ENCODE assay signal across 1 cellular context in genomic region chr20:60009318-60009717, GRCh38.
TF ChIP-seq lines count a peak whose summit lies in the region.

No MANE protein-coding gene starts in this region.

TF ChIP-seq in H1, 55 proteins besides CTCF, POLR2A, EP300 and RAD21 (continued from another document):
- TF ChIP-seq, protein P1, sequence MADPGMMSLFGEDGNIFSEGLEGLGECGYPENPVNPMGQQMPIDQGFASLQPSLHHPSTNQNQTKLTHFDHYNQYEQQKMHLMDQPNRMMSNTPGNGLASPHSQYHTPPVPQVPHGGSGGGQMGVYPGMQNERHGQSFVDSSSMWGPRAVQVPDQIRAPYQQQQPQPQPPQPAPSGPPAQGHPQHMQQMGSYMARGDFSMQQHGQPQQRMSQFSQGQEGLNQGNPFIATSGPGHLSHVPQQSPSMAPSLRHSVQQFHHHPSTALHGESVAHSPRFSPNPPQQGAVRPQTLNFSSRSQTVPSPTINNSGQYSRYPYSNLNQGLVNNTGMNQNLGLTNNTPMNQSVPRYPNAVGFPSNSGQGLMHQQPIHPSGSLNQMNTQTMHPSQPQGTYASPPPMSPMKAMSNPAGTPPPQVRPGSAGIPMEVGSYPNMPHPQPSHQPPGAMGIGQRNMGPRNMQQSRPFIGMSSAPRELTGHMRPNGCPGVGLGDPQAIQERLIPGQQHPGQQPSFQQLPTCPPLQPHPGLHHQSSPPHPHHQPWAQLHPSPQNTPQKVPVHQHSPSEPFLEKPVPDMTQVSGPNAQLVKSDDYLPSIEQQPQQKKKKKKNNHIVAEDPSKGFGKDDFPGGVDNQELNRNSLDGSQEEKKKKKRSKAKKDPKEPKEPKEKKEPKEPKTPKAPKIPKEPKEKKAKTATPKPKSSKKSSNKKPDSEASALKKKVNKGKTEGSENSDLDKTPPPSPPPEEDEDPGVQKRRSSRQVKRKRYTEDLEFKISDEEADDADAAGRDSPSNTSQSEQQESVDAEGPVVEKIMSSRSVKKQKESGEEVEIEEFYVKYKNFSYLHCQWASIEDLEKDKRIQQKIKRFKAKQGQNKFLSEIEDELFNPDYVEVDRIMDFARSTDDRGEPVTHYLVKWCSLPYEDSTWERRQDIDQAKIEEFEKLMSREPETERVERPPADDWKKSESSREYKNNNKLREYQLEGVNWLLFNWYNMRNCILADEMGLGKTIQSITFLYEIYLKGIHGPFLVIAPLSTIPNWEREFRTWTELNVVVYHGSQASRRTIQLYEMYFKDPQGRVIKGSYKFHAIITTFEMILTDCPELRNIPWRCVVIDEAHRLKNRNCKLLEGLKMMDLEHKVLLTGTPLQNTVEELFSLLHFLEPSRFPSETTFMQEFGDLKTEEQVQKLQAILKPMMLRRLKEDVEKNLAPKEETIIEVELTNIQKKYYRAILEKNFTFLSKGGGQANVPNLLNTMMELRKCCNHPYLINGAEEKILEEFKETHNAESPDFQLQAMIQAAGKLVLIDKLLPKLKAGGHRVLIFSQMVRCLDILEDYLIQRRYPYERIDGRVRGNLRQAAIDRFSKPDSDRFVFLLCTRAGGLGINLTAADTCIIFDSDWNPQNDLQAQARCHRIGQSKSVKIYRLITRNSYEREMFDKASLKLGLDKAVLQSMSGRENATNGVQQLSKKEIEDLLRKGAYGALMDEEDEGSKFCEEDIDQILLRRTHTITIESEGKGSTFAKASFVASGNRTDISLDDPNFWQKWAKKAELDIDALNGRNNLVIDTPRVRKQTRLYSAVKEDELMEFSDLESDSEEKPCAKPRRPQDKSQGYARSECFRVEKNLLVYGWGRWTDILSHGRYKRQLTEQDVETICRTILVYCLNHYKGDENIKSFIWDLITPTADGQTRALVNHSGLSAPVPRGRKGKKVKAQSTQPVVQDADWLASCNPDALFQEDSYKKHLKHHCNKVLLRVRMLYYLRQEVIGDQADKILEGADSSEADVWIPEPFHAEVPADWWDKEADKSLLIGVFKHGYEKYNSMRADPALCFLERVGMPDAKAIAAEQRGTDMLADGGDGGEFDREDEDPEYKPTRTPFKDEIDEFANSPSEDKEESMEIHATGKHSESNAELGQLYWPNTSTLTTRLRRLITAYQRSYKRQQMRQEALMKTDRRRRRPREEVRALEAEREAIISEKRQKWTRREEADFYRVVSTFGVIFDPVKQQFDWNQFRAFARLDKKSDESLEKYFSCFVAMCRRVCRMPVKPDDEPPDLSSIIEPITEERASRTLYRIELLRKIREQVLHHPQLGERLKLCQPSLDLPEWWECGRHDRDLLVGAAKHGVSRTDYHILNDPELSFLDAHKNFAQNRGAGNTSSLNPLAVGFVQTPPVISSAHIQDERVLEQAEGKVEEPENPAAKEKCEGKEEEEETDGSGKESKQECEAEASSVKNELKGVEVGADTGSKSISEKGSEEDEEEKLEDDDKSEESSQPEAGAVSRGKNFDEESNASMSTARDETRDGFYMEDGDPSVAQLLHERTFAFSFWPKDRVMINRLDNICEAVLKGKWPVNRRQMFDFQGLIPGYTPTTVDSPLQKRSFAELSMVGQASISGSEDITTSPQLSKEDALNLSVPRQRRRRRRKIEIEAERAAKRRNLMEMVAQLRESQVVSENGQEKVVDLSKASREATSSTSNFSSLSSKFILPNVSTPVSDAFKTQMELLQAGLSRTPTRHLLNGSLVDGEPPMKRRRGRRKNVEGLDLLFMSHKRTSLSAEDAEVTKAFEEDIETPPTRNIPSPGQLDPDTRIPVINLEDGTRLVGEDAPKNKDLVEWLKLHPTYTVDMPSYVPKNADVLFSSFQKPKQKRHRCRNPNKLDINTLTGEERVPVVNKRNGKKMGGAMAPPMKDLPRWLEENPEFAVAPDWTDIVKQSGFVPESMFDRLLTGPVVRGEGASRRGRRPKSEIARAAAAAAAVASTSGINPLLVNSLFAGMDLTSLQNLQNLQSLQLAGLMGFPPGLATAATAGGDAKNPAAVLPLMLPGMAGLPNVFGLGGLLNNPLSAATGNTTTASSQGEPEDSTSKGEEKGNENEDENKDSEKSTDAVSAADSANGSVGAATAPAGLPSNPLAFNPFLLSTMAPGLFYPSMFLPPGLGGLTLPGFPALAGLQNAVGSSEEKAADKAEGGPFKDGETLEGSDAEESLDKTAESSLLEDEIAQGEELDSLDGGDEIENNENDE (IDR thresholded peaks at IDR 0.05; ENCODE audit: insufficient replicate concordance, low read length) = no peak
- TF ChIP-seq SIX5 (IDR thresholded peaks at IDR 0.05; ENCODE audit: low read depth, low read length) = no peak
- TF ChIP-seq ATF2 (IDR thresholded peaks at IDR 0.05; ENCODE audit: low read length) = no peak
- TF ChIP-seq RXRA (IDR thresholded peaks at IDR 0.05; ENCODE audit: insufficient read depth, low read depth, low read length) = no peak
- TF ChIP-seq NRF1 (IDR thresholded peaks at IDR 0.05; ENCODE audit: low read depth, low read length) = no peak
- TF ChIP-seq USF2 (IDR thresholded peaks at IDR 0.05; ENCODE audit: low read length) = no peak
- no peak for TF ChIP-seq SP4 (IDR thresholded peaks at IDR 0.05; ENCODE audit: low read length)
